In genomic region chr2:218732052-218732760, GRCh38 we compare ENCODE assay signal across 1 cellular context.
TF ChIP-seq lines count a peak whose summit lies in the region.

No MANE protein-coding gene starts in this region.

TF ChIP-seq in IMR-90, 13 proteins besides CTCF, POLR2A, EP300 and RAD21:
- TF ChIP-seq MAFK (IDR thresholded peaks at IDR 0.05; ENCODE audit: low read depth, low read length) = peak; percentile 93
- no peak for TF ChIP-seq BHLHE40 (IDR thresholded peaks at IDR 0.05; ENCODE audit: low read depth, low read length)
